Comparison of ENCODE assay signal across 1 cellular context in the genomic region with DNA sequence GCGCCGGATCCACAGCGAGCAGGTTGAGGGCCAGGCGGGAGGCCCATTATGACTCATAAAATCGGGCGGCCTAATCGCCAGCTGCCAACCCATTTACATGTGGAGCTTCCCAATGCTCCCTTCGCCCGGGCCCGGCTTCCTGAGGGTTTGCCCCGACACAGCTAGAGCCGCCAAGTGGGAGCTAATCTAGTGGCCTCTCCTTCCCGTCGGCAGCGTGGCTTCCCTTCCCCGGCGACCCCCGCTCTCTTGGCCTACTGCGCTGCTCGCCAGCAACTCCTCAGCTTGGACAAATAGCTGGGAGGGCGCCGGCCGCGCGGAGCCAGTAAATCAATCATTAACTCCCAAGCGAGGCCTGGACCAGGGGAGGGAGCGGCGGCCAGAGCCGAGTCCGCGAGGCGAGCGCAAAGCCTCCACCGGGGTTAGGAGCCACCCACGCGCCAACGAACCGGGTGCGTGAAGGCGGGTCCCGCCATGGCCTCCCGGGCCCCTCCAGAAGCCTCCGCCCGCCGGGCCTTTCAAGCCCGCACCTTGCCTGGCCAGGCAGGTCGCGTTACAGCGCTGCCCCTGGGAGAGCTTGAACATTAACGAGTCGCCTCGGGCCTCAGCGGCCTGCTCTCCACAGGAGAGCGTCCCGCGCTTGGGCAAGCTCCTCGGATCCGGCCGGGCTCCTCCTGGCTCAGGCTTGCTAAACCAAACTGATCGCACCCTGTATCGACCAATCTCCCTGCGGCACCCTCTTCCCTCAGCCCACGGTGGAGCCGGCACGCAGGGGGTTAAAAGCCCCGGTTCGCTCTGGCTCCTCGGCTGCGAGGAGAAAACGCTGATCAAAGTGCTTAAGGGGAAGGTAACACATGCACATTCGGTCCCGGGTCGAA.
A peak's percentile ranks its signal among the peaks of the same experiment; 100 is the strongest.
TF ChIP-seq lines count a peak whose summit lies in the region.

No MANE protein-coding gene starts in this region.

TF ChIP-seq in HepG2, 621 proteins besides CTCF, POLR2A, EP300 and RAD21 (continued from another document and continues in another):
- TF ChIP-seq, protein P1, sequence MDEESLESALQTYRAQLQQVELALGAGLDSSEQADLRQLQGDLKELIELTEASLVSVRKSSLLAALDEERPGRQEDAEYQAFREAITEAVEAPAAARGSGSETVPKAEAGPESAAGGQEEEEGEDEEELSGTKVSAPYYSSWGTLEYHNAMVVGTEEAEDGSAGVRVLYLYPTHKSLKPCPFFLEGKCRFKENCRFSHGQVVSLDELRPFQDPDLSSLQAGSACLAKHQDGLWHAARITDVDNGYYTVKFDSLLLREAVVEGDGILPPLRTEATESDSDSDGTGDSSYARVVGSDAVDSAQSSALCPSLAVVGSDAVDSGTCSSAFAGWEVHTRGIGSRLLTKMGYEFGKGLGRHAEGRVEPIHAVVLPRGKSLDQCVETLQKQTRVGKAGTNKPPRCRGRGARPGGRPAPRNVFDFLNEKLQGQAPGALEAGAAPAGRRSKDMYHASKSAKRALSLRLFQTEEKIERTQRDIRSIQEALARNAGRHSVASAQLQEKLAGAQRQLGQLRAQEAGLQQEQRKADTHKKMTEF (CRISPR knock-in tag; IDR thresholded peaks at IDR 0.05) = peak; percentile 54; the same call in 1 of the 2 replicates
- TF ChIP-seq SPEN (CRISPR knock-in tag; IDR thresholded peaks at IDR 0.05; ENCODE audit: low read depth) (peak; percentile 38; the same call in 1 of the 2 replicates), DRAP1 (CRISPR knock-in tag; IDR thresholded peaks at IDR 0.05) (peak; percentile 54), NR2C2 (CRISPR knock-in tag; IDR thresholded peaks at IDR 0.05; ENCODE audit: borderline replicate concordance) (0 out of 2 replicates have a peak, but pooled peaks have one; percentile 24), HDAC6 (IDR thresholded peaks at IDR 0.05; ENCODE audit: low read depth, low read length) (no peak), ZSCAN31 (CRISPR knock-in tag; IDR thresholded peaks at IDR 0.05; ENCODE audit: low read depth) (0 out of 2 replicates have a peak, but pooled peaks have one; percentile 24), ZNF770 (CRISPR knock-in tag; IDR thresholded peaks at IDR 0.05) (0 out of 2 replicates have a peak, but pooled peaks have one; percentile 29), ZZZ3 (CRISPR knock-in tag; IDR thresholded peaks at IDR 0.05; ENCODE audit: borderline replicate concordance) (no peak), HOXA7 (CRISPR knock-in tag; IDR thresholded peaks at IDR 0.05) (no peak), ARNTL (CRISPR knock-in tag; IDR thresholded peaks at IDR 0.05) (0 out of 2 replicates have a peak, but pooled peaks have one; percentile 33), THAP8 (CRISPR knock-in tag; IDR thresholded peaks at IDR 0.05; ENCODE audit: borderline replicate concordance) (no peak), ZFP41 (CRISPR knock-in tag; IDR thresholded peaks at IDR 0.05; ENCODE audit: borderline replicate concordance) (no peak), ZNF512B (CRISPR knock-in tag; IDR thresholded peaks at IDR 0.05; ENCODE audit: borderline replicate concordance) (no peak), ZBTB7A (CRISPR knock-in tag; IDR thresholded peaks at IDR 0.05) (no peak), ZNF276 (CRISPR knock-in tag; IDR thresholded peaks at IDR 0.05; ENCODE audit: low read depth) (no peak), ZNF280B (CRISPR knock-in tag; IDR thresholded peaks at IDR 0.05; ENCODE audit: borderline replicate concordance) (0 out of 2 replicates have a peak, but pooled peaks have one; percentile 46), RBM39 (IDR thresholded peaks at IDR 0.05; ENCODE audit: low read depth, low read length, poor library complexity, severe bottlenecking) (peak; percentile 69), ZBTB2 (CRISPR knock-in tag; IDR thresholded peaks at IDR 0.05; ENCODE audit: low read depth) (peak; percentile 35; the same call in 1 of the 2 replicates), MAZ (IDR thresholded peaks at IDR 0.05; ENCODE audit: borderline replicate concordance, low read depth, low read length) (0 out of 2 replicates have a peak, but pooled peaks have one; percentile 6), MAZ (CRISPR knock-in tag; IDR thresholded peaks at IDR 0.05; ENCODE audit: low read depth) (no peak), MTA1 (CRISPR knock-in tag; IDR thresholded peaks at IDR 0.05; ENCODE audit: borderline replicate concordance) (peak; percentile 16; the same call in 1 of the 2 replicates), BCL6 (CRISPR knock-in tag; IDR thresholded peaks at IDR 0.05) (peak; percentile 59)
- TF ChIP-seq, protein P2, sequence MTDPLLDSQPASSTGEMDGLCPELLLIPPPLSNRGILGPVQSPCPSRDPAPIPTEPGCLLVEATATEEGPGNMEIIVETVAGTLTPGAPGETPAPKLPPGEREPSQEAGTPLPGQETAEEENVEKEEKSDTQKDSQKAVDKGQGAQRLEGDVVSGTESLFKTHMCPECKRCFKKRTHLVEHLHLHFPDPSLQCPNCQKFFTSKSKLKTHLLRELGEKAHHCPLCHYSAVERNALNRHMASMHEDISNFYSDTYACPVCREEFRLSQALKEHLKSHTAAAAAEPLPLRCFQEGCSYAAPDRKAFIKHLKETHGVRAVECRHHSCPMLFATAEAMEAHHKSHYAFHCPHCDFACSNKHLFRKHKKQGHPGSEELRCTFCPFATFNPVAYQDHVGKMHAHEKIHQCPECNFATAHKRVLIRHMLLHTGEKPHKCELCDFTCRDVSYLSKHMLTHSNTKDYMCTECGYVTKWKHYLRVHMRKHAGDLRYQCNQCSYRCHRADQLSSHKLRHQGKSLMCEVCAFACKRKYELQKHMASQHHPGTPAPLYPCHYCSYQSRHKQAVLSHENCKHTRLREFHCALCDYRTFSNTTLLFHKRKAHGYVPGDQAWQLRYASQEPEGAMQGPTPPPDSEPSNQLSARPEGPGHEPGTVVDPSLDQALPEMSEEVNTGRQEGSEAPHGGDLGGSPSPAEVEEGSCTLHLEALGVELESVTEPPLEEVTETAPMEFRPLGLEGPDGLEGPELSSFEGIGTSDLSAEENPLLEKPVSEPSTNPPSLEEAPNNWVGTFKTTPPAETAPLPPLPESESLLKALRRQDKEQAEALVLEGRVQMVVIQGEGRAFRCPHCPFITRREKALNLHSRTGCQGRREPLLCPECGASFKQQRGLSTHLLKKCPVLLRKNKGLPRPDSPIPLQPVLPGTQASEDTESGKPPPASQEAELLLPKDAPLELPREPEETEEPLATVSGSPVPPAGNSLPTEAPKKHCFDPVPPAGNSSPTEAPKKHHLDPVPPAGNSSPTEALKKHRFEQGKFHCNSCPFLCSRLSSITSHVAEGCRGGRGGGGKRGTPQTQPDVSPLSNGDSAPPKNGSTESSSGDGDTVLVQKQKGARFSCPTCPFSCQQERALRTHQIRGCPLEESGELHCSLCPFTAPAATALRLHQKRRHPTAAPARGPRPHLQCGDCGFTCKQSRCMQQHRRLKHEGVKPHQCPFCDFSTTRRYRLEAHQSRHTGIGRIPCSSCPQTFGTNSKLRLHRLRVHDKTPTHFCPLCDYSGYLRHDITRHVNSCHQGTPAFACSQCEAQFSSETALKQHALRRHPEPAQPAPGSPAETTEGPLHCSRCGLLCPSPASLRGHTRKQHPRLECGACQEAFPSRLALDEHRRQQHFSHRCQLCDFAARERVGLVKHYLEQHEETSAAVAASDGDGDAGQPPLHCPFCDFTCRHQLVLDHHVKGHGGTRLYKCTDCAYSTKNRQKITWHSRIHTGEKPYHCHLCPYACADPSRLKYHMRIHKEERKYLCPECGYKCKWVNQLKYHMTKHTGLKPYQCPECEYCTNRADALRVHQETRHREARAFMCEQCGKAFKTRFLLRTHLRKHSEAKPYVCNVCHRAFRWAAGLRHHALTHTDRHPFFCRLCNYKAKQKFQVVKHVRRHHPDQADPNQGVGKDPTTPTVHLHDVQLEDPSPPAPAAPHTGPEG (CRISPR knock-in tag; IDR thresholded peaks at IDR 0.05) = peak; percentile 38; the same call in 1 of the 2 replicates
- TF ChIP-seq, protein P3, sequence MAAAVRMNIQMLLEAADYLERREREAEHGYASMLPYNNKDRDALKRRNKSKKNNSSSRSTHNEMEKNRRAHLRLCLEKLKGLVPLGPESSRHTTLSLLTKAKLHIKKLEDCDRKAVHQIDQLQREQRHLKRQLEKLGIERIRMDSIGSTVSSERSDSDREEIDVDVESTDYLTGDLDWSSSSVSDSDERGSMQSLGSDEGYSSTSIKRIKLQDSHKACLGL (CRISPR knock-in tag; IDR thresholded peaks at IDR 0.05) = 0 out of 2 replicates have a peak, but pooled peaks have one; percentile 10
- TF ChIP-seq, protein P4, sequence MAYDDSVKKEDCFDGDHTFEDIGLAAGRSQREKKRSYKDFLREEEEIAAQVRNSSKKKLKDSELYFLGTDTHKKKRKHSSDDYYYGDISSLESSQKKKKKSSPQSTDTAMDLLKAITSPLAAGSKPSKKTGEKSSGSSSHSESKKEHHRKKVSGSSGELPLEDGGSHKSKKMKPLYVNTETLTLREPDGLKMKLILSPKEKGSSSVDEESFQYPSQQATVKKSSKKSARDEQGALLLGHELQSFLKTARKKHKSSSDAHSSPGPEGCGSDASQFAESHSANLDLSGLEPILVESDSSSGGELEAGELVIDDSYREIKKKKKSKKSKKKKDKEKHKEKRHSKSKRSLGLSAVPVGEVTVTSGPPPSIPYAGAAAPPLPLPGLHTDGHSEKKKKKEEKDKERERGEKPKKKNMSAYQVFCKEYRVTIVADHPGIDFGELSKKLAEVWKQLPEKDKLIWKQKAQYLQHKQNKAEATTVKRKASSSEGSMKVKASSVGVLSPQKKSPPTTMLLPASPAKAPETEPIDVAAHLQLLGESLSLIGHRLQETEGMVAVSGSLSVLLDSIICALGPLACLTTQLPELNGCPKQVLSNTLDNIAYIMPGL (CRISPR knock-in tag; IDR thresholded peaks at IDR 0.05; ENCODE audit: borderline replicate concordance in 1 of 2, low read depth in 1 of 2) = peak; percentile 11 to 62; a peak in 1 of 4 replicates
